24 cellular contexts compared by ENCODE assay signal in genomic region chr1:12620931-12621330, GRCh38. TPM values are rescaled to one million over a fixed set of nuclear protein-coding genes. Genes with fewer than 3 reads are reported as not detected.
DNase-seq lines count a peak whose midpoint lies in the region; TF ChIP-seq lines count a peak whose summit lies in the region.
"Had no signal": no experiment of that assay in that cellular context is flagged by ENCODE, and none has a peak within 500 bp of the region (broad histone marks: within the 10 kb centered on the region; RNA-seq: fewer than 3 reads in every experiment).

No MANE protein-coding gene starts in this region.

- peaks cover 36% of the 10 kb centered on the region for H3K27me3 ChIP-seq in BLaER1
- no peaks in the 10 kb centered on the region for H3K27me3 ChIP-seq in ascending aorta
- no peaks in the 10 kb centered on the region for H3K27me3 ChIP-seq in skeletal muscle tissue (ENCODE audit: control insufficient read depth in 3 of 3, insufficient read depth in 3 of 3, low read length in 3 of 3)
- H3K27me3 ChIP-seq in SJCRH30: no peaks in the 10 kb centered on the region
- H3K27me3 ChIP-seq in brain microvascular endothelial cell (replicated peaks): no peaks in the 10 kb centered on the region
- H3K27me3 ChIP-seq: gastrocnemius medialis had no signal

- H3K4me2 ChIP-seq in BLaER1: peak overlapping the region; percentile 94

- TF ChIP-seq CTCF in ascending aorta (IDR thresholded peaks at IDR 0.05) (no peak), brain microvascular endothelial cell (IDR thresholded peaks at IDR 0.05; ENCODE audit: low read depth, low read length, missing control alignments) (no peak)

- H3K4me1 ChIP-seq in BLaER1 (peaks cover 82% of the 10 kb centered on the region), ascending aorta (peaks cover 11 to 37% of the 10 kb centered on the region in 2 donors), skeletal muscle tissue (ENCODE audit: control insufficient read depth in 3 of 3, insufficient read depth in 3 of 3, low read length in 3 of 3) (peaks cover 39 to 48% (median 43%) of the 10 kb centered on the region in 3 donors), SJCRH30 (peaks cover 35% of the 10 kb centered on the region)

- in situ Hi-C loops in brain microvascular endothelial cell (cut with HindIII; ENCODE audit: low pct_ligation_motif_present, low sequenced_read_pairs): no loop called here

- peaks cover 9% of the 10 kb centered on the region for H4K20me1 ChIP-seq in BLaER1

- DNase-seq in ascending aorta (ENCODE audit: low spot score in 2 of 2) (no peak), SJCRH30 (no peak), NCI-H774 (lab: John Stamatoyannopoulos, UW) (no peak), brain microvascular endothelial cell (no peak), NOMO-1 treated with DMSO at 0.1 percent for 48 hours (lab: John Stamatoyannopoulos, UW; ENCODE audit: unreplicated experiment) (no peak)
- DNase-seq: activated CD4-positive, alpha-beta T cell treated with anti-CD3 and anti-CD28 coated beads, Interleukin-2, amount 50 U/mL, for 4 hours; erythroblast; gastrocnemius medialis; NCI-H1092; NCI-H2107; NCI-H510A treated with DMSO at 0.1 percent for 48 hours; stimulated activated CD4-positive, alpha-beta T cell treated with anti-CD3 and anti-CD28 coated beads, Interleukin-4, amount 100 ng/mL, for 1 hour; SW 1271 had no signal

- H3K27ac ChIP-seq in BLaER1 (no peak overlapping the region), KOPT-K1 (ENCODE audit: low read depth, low read length, poor library complexity, severe bottlenecking) (peak overlapping the region; percentile 30), ascending aorta (peak overlapping the region; percentile 95 to 96), skeletal muscle tissue (ENCODE audit: low read depth, low read length) (peak overlapping the region; percentile 19), SJCRH30 (no peak overlapping the region), brain microvascular endothelial cell (no peak overlapping the region)
- H3K27ac ChIP-seq: KMS-11, skin epidermis had no signal

- H3K36me3 ChIP-seq in BLaER1 (no peaks in the 10 kb centered on the region), KOPT-K1 (ENCODE audit: insufficient read depth, low read length) (no peaks in the 10 kb centered on the region), ascending aorta (no peaks in the 10 kb centered on the region), skeletal muscle tissue (ENCODE audit: control insufficient read depth in 3 of 3, insufficient read depth in 3 of 3, low read length in 3 of 3) (no peaks in the 10 kb centered on the region), SJCRH30 (no peaks in the 10 kb centered on the region), brain microvascular endothelial cell (replicated peaks) (peaks cover 8% of the 10 kb centered on the region)
- H3K36me3 ChIP-seq: gastrocnemius medialis had no signal

- H3K9me3 ChIP-seq in BLaER1 (no peaks in the 10 kb centered on the region), KOPT-K1 (ENCODE audit: insufficient read depth, low read length, poor library complexity, severe bottlenecking) (no peaks in the 10 kb centered on the region), ascending aorta (no peaks in the 10 kb centered on the region), skeletal muscle tissue (ENCODE audit: control insufficient read depth in 3 of 3, low read length in 3 of 3) (no peaks in the 10 kb centered on the region), SJCRH30 (replicated peaks) (no peaks in the 10 kb centered on the region)
- H3K9me3 ChIP-seq: gastrocnemius medialis had no signal

- intact Hi-C loops in ascending aorta (cut with DNase I): loop anchor here (1.0 to 5.0 kb wide), 3 partner anchors 214 to 344 kb away; no protein-coding TSS in a partner anchor

- no peak overlapping the region; the same call in 1 of the 2 replicates for H3K4me3 ChIP-seq in BLaER1
- peak overlapping the region in 1 of 2 donors; percentile 83 for H3K4me3 ChIP-seq in ascending aorta
- no peak overlapping the region for H3K4me3 ChIP-seq in skeletal muscle tissue (ENCODE audit: low read length in 3 of 3)
- no peak overlapping the region for H3K4me3 ChIP-seq in SJCRH30
- H3K4me3 ChIP-seq in brain microvascular endothelial cell (ENCODE audit: low read depth, low read length): no peak overlapping the region
- H3K4me3 ChIP-seq: gastrocnemius medialis, skin epidermis had no signal

- H3K9ac ChIP-seq in BLaER1: 0 out of 2 replicates have a peak overlapping the region, but pooled peaks have one; percentile 9
- H3K9ac ChIP-seq in skeletal muscle tissue (ENCODE audit: low read depth in 1 of 3, low read length in 3 of 3): no peak overlapping the region
- H3K9ac ChIP-seq: KMS-11 had no signal

RNA-seq across cellular contexts. Expression of gene DHRS3, which starts 2.9 kb away (rescaled TPM):
- total RNA-seq in ascending aorta (39.4 TPM), skeletal muscle tissue (37.6 TPM)
- 2.6 and 3.5 TPM in 2 replicates for total RNA-seq in SJCRH30 (2014; rRNA removed; shearing (Covaris generic))

RNA-seq across cellular contexts. Expression of gene AADACL4, which starts 23.0 kb away (rescaled TPM):
- total RNA-seq in ascending aorta (not detected), skeletal muscle tissue (not detected)
- total RNA-seq in SJCRH30 (2014; rRNA removed; shearing (Covaris generic)): not detected in 2 replicates
- total RNA-seq: cardiac septum, Daoy, gastrocnemius medialis, mesenteric fat pad, neural crest cell, posterior vena cava, Right ventricle myocardium inferior had no signal

Comparison
In these comparisons a context has a peak if more than half of its experiments do, and no peak if none do; other contexts are left out.
1. H3K27ac ChIP-seq: peak in KOPT-K1 (single experiment), ascending aorta (2 of 2) and skeletal muscle tissue (single experiment); none in BLaER1 (single experiment), SJCRH30 (single experiment) and brain microvascular endothelial cell (single experiment).